8 cellular contexts compared by ENCODE assay signal in the genomic region with DNA sequence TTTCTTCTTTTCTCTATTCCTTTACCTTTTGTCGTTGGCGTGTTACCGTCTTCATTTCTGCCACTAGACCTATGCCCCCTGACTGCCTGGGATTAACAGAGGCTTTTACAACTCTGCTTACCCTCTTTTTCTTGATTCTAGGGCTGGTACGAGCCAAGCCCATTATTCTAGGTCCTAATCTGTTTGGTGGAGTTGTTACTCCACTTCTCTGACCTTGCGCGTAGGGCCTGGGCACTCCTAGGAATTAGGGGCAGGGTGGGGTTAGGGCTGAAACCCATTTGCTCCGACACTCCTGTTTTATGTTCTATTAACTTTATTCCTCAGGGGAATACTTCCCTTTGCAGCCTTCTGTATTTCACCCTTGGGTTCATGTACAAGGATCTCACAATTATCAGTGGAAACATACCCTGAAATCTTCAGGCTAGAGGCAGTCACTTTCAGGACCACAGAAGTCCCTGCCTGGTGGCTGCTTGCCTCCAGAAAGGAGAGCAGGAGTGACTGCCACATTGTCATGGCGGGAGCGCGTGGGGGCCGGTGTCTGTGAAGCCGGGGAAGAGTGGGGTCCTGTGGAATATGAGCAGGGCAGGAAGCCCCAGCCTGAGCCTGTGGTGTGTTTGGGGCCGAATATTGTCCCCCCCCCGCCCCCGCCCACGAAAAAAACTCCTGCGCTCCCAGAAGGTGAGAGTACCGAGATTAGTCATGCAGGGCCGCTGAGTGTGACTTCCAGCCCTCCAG. TPM values are rescaled to one million over a fixed set of nuclear protein-coding genes. Genes with fewer than 3 reads are reported as not detected.
DNase-seq lines count a peak whose midpoint lies in the region; ATAC-seq lines count a peak whose summit lies in the region.

No MANE protein-coding gene starts in this region.

- no peaks in the 10 kb centered on the region for H3K36me3 Mint-ChIP-seq in T-helper 2 cell treated with Interferon-gamma antibody and Interleukin-4, amounts not matched to agents 5 μg/mL and 100 μg/mL, for 36 hours (ENCODE audit: low read depth)
- no peaks in the 10 kb centered on the region for H3K36me3 Mint-ChIP-seq in activated CD4-positive, alpha-beta memory T cell treated with anti-CD3 and anti-CD28 coated beads for 36 hours
- no peaks in the 10 kb centered on the region for H3K36me3 Mint-ChIP-seq in stimulated activated memory B cell treated with anti-CD40 and anti-IgM and Interleukin-4, amounts not matched to agents 10 μg/mL and 1 μg/mL and 100 μg/mL, for 72 hours

- H3K27ac Mint-ChIP-seq in T-helper 2 cell treated with Interferon-gamma antibody and Interleukin-4, amounts not matched to agents 5 μg/mL and 100 μg/mL, for 36 hours, result no peak overlapping the region
- H3K27ac Mint-ChIP-seq in activated CD4-positive, alpha-beta memory T cell treated with anti-CD3 and anti-CD28 coated beads for 36 hours, result no peak overlapping the region
- peak overlapping the region; percentile 92 for H3K27ac Mint-ChIP-seq in stimulated activated memory B cell treated with anti-CD40 and anti-IgM and Interleukin-4, amounts not matched to agents 10 μg/mL and 1 μg/mL and 100 μg/mL, for 72 hours

- no CpG with 5 or more reads among the region's 19 CpGs for WGBS in iPS DF 6.9 (ENCODE audit: insufficient coverage, insufficient read length)

- H3K36me3 ChIP-seq in iPS DF 6.9 (ENCODE audit: control insufficient read depth, insufficient read depth, low read length), result no peaks in the 10 kb centered on the region

- no peak overlapping the region for H3K27ac ChIP-seq in iPS DF 6.9 (ENCODE audit: low read length)

- H3K27me3 Mint-ChIP-seq in T-helper 2 cell treated with Interferon-gamma antibody and Interleukin-4, amounts not matched to agents 5 μg/mL and 100 μg/mL, for 36 hours (ENCODE audit: low read depth), result peaks cover 52% of the 10 kb centered on the region
- H3K27me3 Mint-ChIP-seq in activated CD4-positive, alpha-beta memory T cell treated with anti-CD3 and anti-CD28 coated beads for 36 hours, result peaks cover 19% of the 10 kb centered on the region
- H3K27me3 Mint-ChIP-seq in stimulated activated memory B cell treated with anti-CD40 and anti-IgM and Interleukin-4, amounts not matched to agents 10 μg/mL and 1 μg/mL and 100 μg/mL, for 72 hours, result no peaks in the 10 kb centered on the region

- H3K4me3 Mint-ChIP-seq in T-helper 2 cell treated with Interferon-gamma antibody and Interleukin-4, amounts not matched to agents 5 μg/mL and 100 μg/mL, for 36 hours, result peak overlapping the region; percentile 81
- H3K4me3 Mint-ChIP-seq in activated CD4-positive, alpha-beta memory T cell treated with anti-CD3 and anti-CD28 coated beads for 36 hours, result peak overlapping the region; percentile 72
- peak overlapping the region; percentile 85 for H3K4me3 Mint-ChIP-seq in stimulated activated memory B cell treated with anti-CD40 and anti-IgM and Interleukin-4, amounts not matched to agents 10 μg/mL and 1 μg/mL and 100 μg/mL, for 72 hours

- peaks cover 14% of the 10 kb centered on the region; the same call in 1 of the 2 replicates for H3K27me3 ChIP-seq in iPS DF 6.9 (ENCODE audit: control insufficient read depth, insufficient read depth, low read length)

- H3K4me1 ChIP-seq in iPS DF 6.9 (ENCODE audit: control insufficient read depth, insufficient read depth, low read length), result no peaks in the 10 kb centered on the region

- DNase-seq in T-helper 2 cell treated with Interferon-gamma antibody and Interleukin-4, amounts not matched to agents 5 μg/mL and 100 μg/mL, for 36 hours (ENCODE audit: low spot score), result no peak
- no peak for DNase-seq in T-helper 2 cell
- no peak for DNase-seq in activated CD4-positive, alpha-beta memory T cell treated with anti-CD3 and anti-CD28 coated beads for 36 hours
- DNase-seq in iPS DF 6.9 (ENCODE audit: low read depth, low spot score), result no peak

- intact Hi-C loops in activated CD4-positive, alpha-beta memory T cell treated with anti-CD3 and anti-CD28 coated beads for 36 hours (cut with micrococcal nuclease), result loop anchor here (5.0 kb wide), 1 partner anchor 50 kb away; a partner anchor contains a TSS

- no peaks in the 10 kb centered on the region for H3K9me3 ChIP-seq in iPS DF 6.9 (ENCODE audit: control insufficient read depth, insufficient read depth, low read length)

- peak; percentile 6 for ATAC-seq in stimulated activated memory B cell treated with anti-CD40 and anti-IgM and Interleukin-4, amounts not matched to agents 10 μg/mL and 1 μg/mL and 100 μg/mL, for 72 hours
- no peak for ATAC-seq in GM19452 (IDR thresholded peaks at IDR 0.05; ENCODE audit: unreplicated experiment)
- ATAC-seq in HG03469 (IDR thresholded peaks at IDR 0.05; ENCODE audit: unreplicated experiment), result no peak
- no peak for ATAC-seq in HG03378 (IDR thresholded peaks at IDR 0.05; ENCODE audit: unreplicated experiment)

- POLR2A ChIA-PET in activated CD4-positive, alpha-beta memory T cell treated with anti-CD3 and anti-CD28 coated beads for 36 hours (lab: Charles Lee), result no interaction called here

- CTCF ChIA-PET in activated CD4-positive, alpha-beta memory T cell treated with anti-CD3 and anti-CD28 coated beads for 36 hours (lab: Charles Lee), result interaction anchor here (1.4 kb wide), 1 partner anchor 186 kb away, joined by 4 read pairs; no protein-coding TSS in a partner anchor

- no peaks in the 10 kb centered on the region for H3K4me1 Mint-ChIP-seq in T-helper 2 cell treated with Interferon-gamma antibody and Interleukin-4, amounts not matched to agents 5 μg/mL and 100 μg/mL, for 36 hours (ENCODE audit: low read depth)
- H3K4me1 Mint-ChIP-seq in activated CD4-positive, alpha-beta memory T cell treated with anti-CD3 and anti-CD28 coated beads for 36 hours (ENCODE audit: low read depth), result peaks cover 13% of the 10 kb centered on the region
- H3K4me1 Mint-ChIP-seq in stimulated activated memory B cell treated with anti-CD40 and anti-IgM and Interleukin-4, amounts not matched to agents 10 μg/mL and 1 μg/mL and 100 μg/mL, for 72 hours, result peaks cover 27% of the 10 kb centered on the region

- peak overlapping the region; percentile 49; the same call in 1 of the 2 replicates for H3K4me3 ChIP-seq in iPS DF 6.9 (ENCODE audit: low read length)

- no peaks in the 10 kb centered on the region for H3K9me3 Mint-ChIP-seq in T-helper 2 cell treated with Interferon-gamma antibody and Interleukin-4, amounts not matched to agents 5 μg/mL and 100 μg/mL, for 36 hours
- no peaks in the 10 kb centered on the region for H3K9me3 Mint-ChIP-seq in activated CD4-positive, alpha-beta memory T cell treated with anti-CD3 and anti-CD28 coated beads for 36 hours
- H3K9me3 Mint-ChIP-seq in stimulated activated memory B cell treated with anti-CD40 and anti-IgM and Interleukin-4, amounts not matched to agents 10 μg/mL and 1 μg/mL and 100 μg/mL, for 72 hours, result no peaks in the 10 kb centered on the region

RNA-seq across cellular contexts. Expression of a gene that starts 0.7 kb away (rescaled TPM):
- total RNA-seq in activated CD4-positive, alpha-beta memory T cell treated with anti-CD3 and anti-CD28 coated beads for 36 hours, result under 1 TPM; 0.46 to 0.93 TPM

RNA-seq across cellular contexts. Expression of a gene that starts 49.1 kb away (rescaled TPM):
- total RNA-seq in activated CD4-positive, alpha-beta memory T cell treated with anti-CD3 and anti-CD28 coated beads for 36 hours, result 10 to 100 TPM; 12.8 to 14.8 TPM
